Comparison of ENCODE assay signal across 25 cellular contexts in genomic region chrX:56503941-56504673, GRCh38. TPM values are rescaled to one million over a fixed set of nuclear protein-coding genes. Genes with fewer than 3 reads are reported as not detected.
A peak's percentile ranks its signal among the peaks of the same experiment; 100 is the strongest.
DNase-seq lines count a peak whose midpoint lies in the region; ATAC-seq, FAIRE-seq and TF ChIP-seq lines count a peak whose summit lies in the region.
"Had no signal": no experiment of that assay in that cellular context is flagged by ENCODE, and none has a peak within 500 bp of the region (broad histone marks: within the 10 kb centered on the region; RNA-seq: fewer than 3 reads in every experiment).

No MANE protein-coding gene starts in this region.

- POLR2A ChIA-PET in HepG2 (lab: Yijun Ruan, JAX): no interaction called here

- FAIRE-seq in HepG2 (lab: Jason Lieb, UNC): no peak
- FAIRE-seq: small intestine had no signal

- H3K4me1 ChIP-seq in mammary epithelial cell (ENCODE audit: insufficient read depth, low read length) (peaks cover 2% of the 10 kb centered on the region), HepG2 (ENCODE audit: insufficient read depth, low read length) (no peaks in the 10 kb centered on the region), upper lobe of left lung (no peaks in the 10 kb centered on the region)
- H3K4me1 ChIP-seq: SJSA1 had no signal

- in situ Hi-C loops in mammary epithelial cell (cut with MboI; ENCODE audit: low sequenced_read_pairs in 2 of 2): no loop called here
- in situ Hi-C loops in HepG2 (cut with HindIII; ENCODE audit: extremely low pct_ligation_motif_present, low pct_unique_long_range_greater_than_20kb): no loop called here

- no peak overlapping the region for H3K4me3 ChIP-seq in Jurkat, Clone E6-1 (ENCODE audit: low read length)
- no peak overlapping the region for H3K4me3 ChIP-seq in mammary epithelial cell (replicated peaks in 1 of 3; ENCODE audit: insufficient read depth in 1 of 3, low read depth in 2 of 3, low read length in 3 of 3)
- no peak overlapping the region for H3K4me3 ChIP-seq in HepG2 (replicated peaks in 1 of 3; ENCODE audit: insufficient read depth in 1 of 3, low read depth in 2 of 3, low read length in 3 of 3)
- no peak overlapping the region for H3K4me3 ChIP-seq in upper lobe of left lung
- H3K4me3 ChIP-seq: coronary artery, SJSA1 had no signal

- TF ChIP-seq EP300 in HepG2 (IDR thresholded peaks at IDR 0.05; ENCODE audit: low read depth in 2 of 2, low read length in 2 of 2) (no peak), HepG2 (CRISPR knock-in tag; IDR thresholded peaks at IDR 0.05; ENCODE audit: borderline replicate concordance) (no peak), upper lobe of left lung (IDR thresholded peaks at IDR 0.05) (no peak)

- BruUV-seq in mammary epithelial cell (replicated peaks; lab: Mats Ljungman, UMichigan) (TSS peak; percentile 63), HepG2 (replicated peaks; lab: Mats Ljungman, UMichigan) (no TSS peak)

- no peak overlapping the region for H3K27ac Mint-ChIP-seq in stimulated activated memory B cell treated with anti-CD40 and anti-IgM and Interleukin-4, amounts not matched to agents 10 μg/mL and 1 μg/mL and 100 μg/mL, for 72 hours
- no peak overlapping the region for H3K27ac Mint-ChIP-seq in CD14-positive monocyte
- H3K27ac Mint-ChIP-seq: activated naive CD8-positive, alpha-beta T cell treated with anti-CD3 and anti-CD28 coated beads for 36 hours; CD4-positive, alpha-beta T cell; progenitor cell of endocrine pancreas had no signal

- TF ChIP-seq POLR2A in HepG2 (IDR thresholded peaks at IDR 0.05; ENCODE audit: insufficient read depth in 1 of 2, low read depth in 2 of 2, low read length in 2 of 2) (no peak), upper lobe of left lung (IDR thresholded peaks at IDR 0.05) (no peak)

- H3K27ac ChIP-seq in mammary epithelial cell (ENCODE audit: insufficient read depth, low read depth, low read length) (peak overlapping the region; percentile 70), HepG2 (ENCODE audit: extremely low read length, insufficient read depth, low read length) (no peak overlapping the region), upper lobe of left lung (no peak overlapping the region)
- H3K27ac ChIP-seq: brain microvascular endothelial cell, coronary artery, SJSA1 had no signal

- peak; percentile 55; the same call in 1 of the 3 replicates for ATAC-seq in HepG2
- no peak for ATAC-seq in stimulated activated memory B cell treated with anti-CD40 and anti-IgM and Interleukin-4, amounts not matched to agents 10 μg/mL and 1 μg/mL and 100 μg/mL, for 72 hours
- ATAC-seq in upper lobe of left lung (ENCODE audit: low FRiP score in 2 of 2): no peak
- ATAC-seq: activated CD4-positive, CD25-positive, alpha-beta regulatory T cell treated with anti-CD3 and anti-CD28 coated beads, Interleukin-2, amount 50 U/mL, for 24 hours had no signal

- peak; percentile 37 for DNase-seq in EH (ENCODE audit: low read depth)
- DNase-seq in Jurkat, Clone E6-1 (ENCODE audit: low read depth, low spot score): peak; percentile 9
- peak; percentile 81 for DNase-seq in mammary epithelial cell
- no peak for DNase-seq in HepG2 (ENCODE audit: low spot score)
- no peak for DNase-seq in upper lobe of left lung
- DNase-seq in NCI-H146 treated with DMSO at 0.1 percent for 48 hours (lab: John Stamatoyannopoulos, UW; ENCODE audit: unreplicated experiment): no peak
- no peak for DNase-seq in CD14-positive monocyte (ENCODE audit: low spot score)
- DNase-seq: activated naive CD8-positive, alpha-beta T cell treated with anti-CD3 and anti-CD28 coated beads for 36 hours; activated T-cell treated with anti-CD3 and anti-CD28 coated beads, Interleukin-2, amount 50 U/mL, for 48 hours; brain microvascular endothelial cell; CD4-positive, alpha-beta T cell; DMS79; hypothalamus; KG1; kidney glomerular epithelial cell; NCI-H1092; NCI-H2081 treated with DMSO at 0.1 percent for 48 hours; NCI-H524; small intestine had no signal

- H3K4me1 Mint-ChIP-seq in stimulated activated memory B cell treated with anti-CD40 and anti-IgM and Interleukin-4, amounts not matched to agents 10 μg/mL and 1 μg/mL and 100 μg/mL, for 72 hours: no peaks in the 10 kb centered on the region
- H3K4me1 Mint-ChIP-seq in CD14-positive monocyte: no peaks in the 10 kb centered on the region
- H3K4me1 Mint-ChIP-seq: activated naive CD8-positive, alpha-beta T cell treated with anti-CD3 and anti-CD28 coated beads for 36 hours; neural crest cell had no signal

- H3K9me3 Mint-ChIP-seq in stimulated activated memory B cell treated with anti-CD40 and anti-IgM and Interleukin-4, amounts not matched to agents 10 μg/mL and 1 μg/mL and 100 μg/mL, for 72 hours: peaks cover 7% of the 10 kb centered on the region
- H3K9me3 Mint-ChIP-seq in CD14-positive monocyte: peaks cover 4 to 24% (median 11%) of the 10 kb centered on the region in 7 donors

- CTCF ChIA-PET in mammary epithelial cell (lab: Charles Lee; ENCODE audit: low non-redundant PET) (no interaction called here), HepG2 (lab: Yijun Ruan, JAX; ENCODE audit: low intra/inter-chr PET ratio, low total read pairs) (no interaction called here)

- H2AFZ ChIP-seq in mammary epithelial cell (ENCODE audit: low read depth, low read length) (peak overlapping the region; percentile 84), HepG2 (ENCODE audit: low read length) (no peak overlapping the region)

- H3K9ac ChIP-seq in mammary epithelial cell (ENCODE audit: insufficient read depth, low read length) (no peak overlapping the region), HepG2 (ENCODE audit: insufficient read depth, low read depth, low read length) (no peak overlapping the region)

- H3K27me3 ChIP-seq in mammary epithelial cell (ENCODE audit: insufficient read depth, low read length): peaks cover 4% of the 10 kb centered on the region
- no peaks in the 10 kb centered on the region for H3K27me3 ChIP-seq in HepG2 (ENCODE audit: control insufficient read depth in 1 of 2, insufficient read depth in 2 of 2, low read length in 2 of 2)
- H3K27me3 ChIP-seq in upper lobe of left lung: no peaks in the 10 kb centered on the region
- H3K27me3 ChIP-seq: brain microvascular endothelial cell, SJSA1 had no signal

- H3K79me2 ChIP-seq in mammary epithelial cell (ENCODE audit: insufficient read depth, low read length) (no peaks in the 10 kb centered on the region), HepG2 (ENCODE audit: insufficient read depth, low read length) (no peaks in the 10 kb centered on the region)

- no peak for TF ChIP-seq RAD21 in HepG2 (CRISPR knock-in tag; IDR thresholded peaks at IDR 0.05)

- H3K36me3 ChIP-seq in mammary epithelial cell (ENCODE audit: insufficient read depth, low read length) (no peaks in the 10 kb centered on the region), HepG2 (replicated peaks in 1 of 2; ENCODE audit: control insufficient read depth in 1 of 2, insufficient read depth in 2 of 2, low read length in 2 of 2) (no peaks in the 10 kb centered on the region), upper lobe of left lung (no peaks in the 10 kb centered on the region)
- H3K36me3 ChIP-seq: brain microvascular endothelial cell, SJSA1 had no signal

- peaks cover 18% of the 10 kb centered on the region for H3K27me3 Mint-ChIP-seq in stimulated activated memory B cell treated with anti-CD40 and anti-IgM and Interleukin-4, amounts not matched to agents 10 μg/mL and 1 μg/mL and 100 μg/mL, for 72 hours
- H3K27me3 Mint-ChIP-seq in CD14-positive monocyte (ENCODE audit: low read depth in 3 of 3): peaks cover 3 to 5% (median 4%) of the 10 kb centered on the region in 3 donors
- H3K27me3 Mint-ChIP-seq: activated naive CD8-positive, alpha-beta T cell treated with anti-CD3 and anti-CD28 coated beads for 36 hours; CD4-positive, alpha-beta T cell; progenitor cell of endocrine pancreas had no signal

- dilution Hi-C loops in mammary epithelial cell (cut with HindIII; ENCODE audit: low sequenced_read_pairs): no loop called here

- H3K9me3 ChIP-seq in mammary epithelial cell (replicated peaks; ENCODE audit: insufficient read depth, low read length): peaks cover under 1% of the 10 kb centered on the region
- H3K9me3 ChIP-seq in HepG2 (ENCODE audit: low read length): no peaks in the 10 kb centered on the region
- H3K9me3 ChIP-seq in upper lobe of left lung: peaks cover 0 to 13% (median 0%) of the 10 kb centered on the region in 4 donors
- H3K9me3 ChIP-seq: SJSA1 had no signal

- H3K36me3 Mint-ChIP-seq in stimulated activated memory B cell treated with anti-CD40 and anti-IgM and Interleukin-4, amounts not matched to agents 10 μg/mL and 1 μg/mL and 100 μg/mL, for 72 hours: peaks cover 3% of the 10 kb centered on the region
- H3K36me3 Mint-ChIP-seq in CD14-positive monocyte: no peaks in the 10 kb centered on the region

- H3K4me3 Mint-ChIP-seq in stimulated activated memory B cell treated with anti-CD40 and anti-IgM and Interleukin-4, amounts not matched to agents 10 μg/mL and 1 μg/mL and 100 μg/mL, for 72 hours: no peak overlapping the region
- no peak overlapping the region for H3K4me3 Mint-ChIP-seq in CD14-positive monocyte
- H3K4me3 Mint-ChIP-seq: activated naive CD8-positive, alpha-beta T cell treated with anti-CD3 and anti-CD28 coated beads for 36 hours; CD4-positive, alpha-beta T cell; neural crest cell had no signal

- 0% methylated on average over 1 of the region's 2 CpGs for WGBS in mammary epithelial cell (ENCODE audit: low coverage, missing lambda C conversion rate)
- WGBS in HepG2 (ENCODE audit: low lambda C conversion rate): 0% methylated on average over 1 of the region's 2 CpGs
- 57 to 67% methylated on average over 1 to 2 of the region's 2 CpGs for WGBS in upper lobe of left lung, 2 donors

- TF ChIP-seq CTCF in mammary epithelial cell (conservative IDR thresholded peaks at IDR 0.05 in 1 of 2, IDR thresholded peaks at IDR 0.05 in 1 of 2; ENCODE audit: extremely low read depth in 1 of 2, insufficient read depth in 1 of 2, low read depth in 1 of 2, low read length in 2 of 2): peak in 1 of 2 donors; percentile 28
- no peak for TF ChIP-seq CTCF in HepG2 (CRISPR knock-in tag; IDR thresholded peaks at IDR 0.05)
- TF ChIP-seq CTCF in upper lobe of left lung (IDR thresholded peaks at IDR 0.05): no peak
- TF ChIP-seq CTCF in CD14-positive monocyte (IDR thresholded peaks at IDR 0.05): no peak

- H4K20me1 ChIP-seq in mammary epithelial cell (ENCODE audit: insufficient read depth, low read length): no peaks in the 10 kb centered on the region
- no peaks in the 10 kb centered on the region for H4K20me1 ChIP-seq in HepG2 (ENCODE audit: insufficient read depth, low read length)

- intact Hi-C loops in mammary epithelial cell (cut with micrococcal nuclease) (no loop called here), HepG2 (cut with micrococcal nuclease; ENCODE audit: unreplicated experiment) (no loop called here), CD14-positive monocyte (cut with micrococcal nuclease) (no loop called here)

- H3K4me2 ChIP-seq in mammary epithelial cell (ENCODE audit: insufficient read depth, low read depth, low read length) (peak overlapping the region; percentile 28), HepG2 (ENCODE audit: low read depth, low read length) (no peak overlapping the region)

RNA-seq across cellular contexts. Expression of gene UBQLN2, which starts 59.3 kb away (rescaled TPM):
- polyA plus RNA-seq in Jurkat, Clone E6-1 (2012; ENCODE audit: insufficient read depth, insufficient read length): 16.6 TPM
- total RNA-seq in mammary epithelial cell (10 to 100 TPM; 19.0 to 32.8 TPM), HepG2 (2016; rRNA removed; fragmentation: Illumina TruSeq; extraction: Trizol) (4.1 and 6.9 TPM in 2 replicates), upper lobe of left lung (10 to 100 TPM; 19.8 to 31.2 (median 27.0) TPM)
- polyA plus RNA-seq in mammary epithelial cell (22.7 TPM), HepG2 (2011; rRNA removed) (7.2 and 7.6 TPM in 2 replicates), CD14-positive monocyte (10 to 100 TPM; 28.8 to 38.4 TPM)
- 43.3 TPM for polyA minus RNA-seq in mammary epithelial cell
- 0.53 and 0.71 TPM in 2 replicates for total RNA-seq in HepG2 (2016; cell fraction: cytosol; rRNA removed; fragmentation: Illumina TruSeq; extraction: Trizol; ENCODE audit: low read depth)
- total RNA-seq in HepG2 (2016; cell fraction: insoluble cytoplasmic fraction; rRNA removed; fragmentation: Illumina TruSeq; extraction: Trizol): 4.1 and 7.0 TPM in 2 replicates
- total RNA-seq in HepG2 (2016; cell fraction: membrane; rRNA removed; fragmentation: Illumina TruSeq; extraction: Trizol): 2.5 and 2.7 TPM in 2 replicates
- 7.1 and 7.3 TPM in 2 replicates for total RNA-seq in HepG2 (2016; cell fraction: nucleus; rRNA removed; fragmentation: Illumina TruSeq; extraction: Trizol)
- 6.3 and 8.1 TPM in 2 replicates for polyA plus RNA-seq in HepG2 (2011; cell fraction: cytosol; rRNA removed)
- 6.3 and 7.2 TPM in 2 replicates for polyA plus RNA-seq in HepG2 (2011; cell fraction: nucleus; rRNA removed)
- polyA plus RNA-seq in HepG2 (2012): 9.6 and 10.1 TPM in 2 replicates
- 0.43 and 0.59 TPM in 2 replicates for polyA plus RNA-seq in HepG2 (2016; cell fraction: cytosol; fragmentation: Illumina TruSeq; extraction: Trizol; ENCODE audit: low read depth)
- polyA plus RNA-seq in HepG2 (2016; cell fraction: insoluble cytoplasmic fraction; fragmentation: Illumina TruSeq; extraction: Trizol; ENCODE audit: low read depth): 10.4 and 13.8 TPM in 2 replicates
- polyA plus RNA-seq in HepG2 (2016; cell fraction: membrane; fragmentation: Illumina TruSeq; extraction: Trizol; ENCODE audit: low read depth): 2.0 and 2.5 TPM in 2 replicates
- 6.8 and 7.8 TPM in 2 replicates for polyA plus RNA-seq in HepG2 (2016; cell fraction: nucleus; fragmentation: Illumina TruSeq; extraction: Trizol; ENCODE audit: insufficient read depth, low read depth)
- 16.2 and 56.0 TPM in 2 replicates for polyA minus RNA-seq in HepG2 (2011; rRNA and poly(A)+ RNA removed; ENCODE audit: low replicate concordance)
- polyA minus RNA-seq in HepG2 (2011; cell fraction: cytosol; rRNA and poly(A)+ RNA removed): 11.5 and 15.8 TPM in 2 replicates
- polyA minus RNA-seq in HepG2 (2011; cell fraction: nucleus; rRNA and poly(A)+ RNA removed): 18.4 and 20.9 TPM in 2 replicates

Comparison
In these comparisons a context has a peak if more than half of its experiments do, and no peak if none do; other contexts are left out.
1. DNase-seq: peak in EH (single experiment), Jurkat, Clone E6-1 (single experiment) and mammary epithelial cell (single experiment); none in HepG2 (single experiment), upper lobe of left lung (0 of 2), NCI-H146 treated with DMSO at 0.1 percent for 48 hours (single experiment) and CD14-positive monocyte (single experiment).